Comparison of ENCODE assay signal across 6 cellular contexts in genomic region chr9:136769710-136770191, GRCh38.
A peak's percentile ranks its signal among the peaks of the same experiment; 100 is the strongest.
DNase-seq lines count a peak whose midpoint lies in the region; ATAC-seq and TF ChIP-seq lines count a peak whose summit lies in the region.

No MANE protein-coding gene starts in this region.

- ATAC-seq in GM21619 (IDR thresholded peaks at IDR 0.05; ENCODE audit: unreplicated experiment), result no peak

- no peak overlapping the region for H3K27ac ChIP-seq in RWPE1

- TF ChIP-seq CTCF in GM12865 (IDR thresholded peaks at IDR 0.05; ENCODE audit: insufficient read depth, low read depth, low read length, missing control alignments), result peak; percentile 63
- TF ChIP-seq CTCF in RWPE1 (conservative IDR thresholded peaks at IDR 0.05; ENCODE audit: low read depth), result no peak; the same call in 1 of the 2 replicates
- peak; percentile 52 for TF ChIP-seq CTCF in epithelial cell of esophagus (IDR thresholded peaks at IDR 0.05; ENCODE audit: insufficient read depth, low read depth, low read length, missing control alignments)

- peak; percentile 44 for DNase-seq in GM12865 (ENCODE audit: low read depth)
- DNase-seq in RWPE1 (ENCODE audit: low spot score), result peak; percentile 34
- peak; percentile 27 for DNase-seq in epithelial cell of esophagus (ENCODE audit: low read depth)
- peak; percentile 28 for DNase-seq in stimulated activated CD4-positive, alpha-beta T cell treated with anti-CD3 and anti-CD28 coated beads, Interleukin-2, amount 100 ng/mL, for 4 hours (ENCODE audit: low read depth)
- no peak for DNase-seq in EL

- CTCF ChIA-PET in RWPE1 (lab: Yijun Ruan, JAX), result interaction anchor here (0.7 to 1.2 kb wide), 4 partner anchors 8 to 193 kb away, joined by 3 to 7 read pairs (median 4); partner anchors contain the start of gene LCN8

- POLR2A ChIA-PET in RWPE1 (lab: Yijun Ruan, JAX; ENCODE audit: low non-redundant PET), result no interaction called here

- H3K4me3 ChIP-seq in GM12865 (ENCODE audit: low read depth, low read length), result no peak overlapping the region
- no peak overlapping the region for H3K4me3 ChIP-seq in epithelial cell of esophagus (ENCODE audit: low read length)
